ENCODE assay signal across 1 cellular context in genomic region chr7:121369462-121369861, GRCh38.
TF ChIP-seq lines count a peak whose summit lies in the region.

No MANE protein-coding gene starts in this region.

TF ChIP-seq in WTC11, 78 proteins besides CTCF, POLR2A, EP300 and RAD21 (continued from another document):
- TF ChIP-seq, protein P1, sequence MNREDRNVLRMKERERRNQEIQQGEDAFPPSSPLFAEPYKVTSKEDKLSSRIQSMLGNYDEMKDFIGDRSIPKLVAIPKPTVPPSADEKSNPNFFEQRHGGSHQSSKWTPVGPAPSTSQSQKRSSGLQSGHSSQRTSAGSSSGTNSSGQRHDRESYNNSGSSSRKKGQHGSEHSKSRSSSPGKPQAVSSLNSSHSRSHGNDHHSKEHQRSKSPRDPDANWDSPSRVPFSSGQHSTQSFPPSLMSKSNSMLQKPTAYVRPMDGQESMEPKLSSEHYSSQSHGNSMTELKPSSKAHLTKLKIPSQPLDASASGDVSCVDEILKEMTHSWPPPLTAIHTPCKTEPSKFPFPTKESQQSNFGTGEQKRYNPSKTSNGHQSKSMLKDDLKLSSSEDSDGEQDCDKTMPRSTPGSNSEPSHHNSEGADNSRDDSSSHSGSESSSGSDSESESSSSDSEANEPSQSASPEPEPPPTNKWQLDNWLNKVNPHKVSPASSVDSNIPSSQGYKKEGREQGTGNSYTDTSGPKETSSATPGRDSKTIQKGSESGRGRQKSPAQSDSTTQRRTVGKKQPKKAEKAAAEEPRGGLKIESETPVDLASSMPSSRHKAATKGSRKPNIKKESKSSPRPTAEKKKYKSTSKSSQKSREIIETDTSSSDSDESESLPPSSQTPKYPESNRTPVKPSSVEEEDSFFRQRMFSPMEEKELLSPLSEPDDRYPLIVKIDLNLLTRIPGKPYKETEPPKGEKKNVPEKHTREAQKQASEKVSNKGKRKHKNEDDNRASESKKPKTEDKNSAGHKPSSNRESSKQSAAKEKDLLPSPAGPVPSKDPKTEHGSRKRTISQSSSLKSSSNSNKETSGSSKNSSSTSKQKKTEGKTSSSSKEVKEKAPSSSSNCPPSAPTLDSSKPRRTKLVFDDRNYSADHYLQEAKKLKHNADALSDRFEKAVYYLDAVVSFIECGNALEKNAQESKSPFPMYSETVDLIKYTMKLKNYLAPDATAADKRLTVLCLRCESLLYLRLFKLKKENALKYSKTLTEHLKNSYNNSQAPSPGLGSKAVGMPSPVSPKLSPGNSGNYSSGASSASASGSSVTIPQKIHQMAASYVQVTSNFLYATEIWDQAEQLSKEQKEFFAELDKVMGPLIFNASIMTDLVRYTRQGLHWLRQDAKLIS (CRISPR knock-in tag; IDR thresholded peaks at IDR 0.05; ENCODE audit: borderline replicate concordance), result no peak
- TF ChIP-seq NR2C2 (CRISPR knock-in tag; IDR thresholded peaks at IDR 0.05), result no peak
- TF ChIP-seq ATF6 (CRISPR knock-in tag; IDR thresholded peaks at IDR 0.05), result no peak
TF ChIP-seq in WTC11: peak in this region for 0.
